15 cellular contexts compared by ENCODE assay signal in the genomic region with DNA sequence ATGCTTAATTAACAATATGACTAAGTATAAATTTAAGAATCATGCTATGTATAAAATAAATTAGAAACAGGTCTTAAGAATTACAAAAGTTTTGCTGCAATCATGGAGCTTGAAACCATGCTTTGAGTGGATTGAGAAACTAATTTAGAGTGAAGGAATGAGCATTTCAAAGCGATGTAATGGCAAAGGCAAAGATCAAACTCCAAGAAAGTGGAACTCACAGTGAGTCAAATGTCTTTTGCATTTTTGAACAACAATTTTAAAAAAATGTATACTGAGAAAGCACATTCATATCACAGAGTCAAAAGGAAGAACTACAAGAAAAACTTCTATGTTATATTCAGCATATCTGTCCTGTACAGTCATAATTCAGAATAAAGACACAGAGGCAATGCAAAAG. TPM values are rescaled to one million over a fixed set of nuclear protein-coding genes. Genes with fewer than 3 reads are reported as not detected.
A peak's percentile ranks its signal among the peaks of the same experiment; 100 is the strongest.
DNase-seq lines count a peak whose midpoint lies in the region; ATAC-seq lines count a peak whose summit lies in the region.
"Had no signal": no experiment of that assay in that cellular context is flagged by ENCODE, and none has a peak within 500 bp of the region (broad histone marks: within the 10 kb centered on the region; RNA-seq: fewer than 3 reads in every experiment).

No MANE protein-coding gene starts in this region.

- H3K4me3 Mint-ChIP-seq in activated T-cell treated with anti-CD3 and anti-CD28 coated beads, Interleukin-2, amount 50 U/mL, for 4 hours, result peak overlapping the region; percentile 71
- peak overlapping the region; percentile 28 to 84 (median 77) for H3K4me3 Mint-ChIP-seq in CD8-positive, alpha-beta memory T cell
- peak overlapping the region; percentile 68 for H3K4me3 Mint-ChIP-seq in activated T-helper 2 cell treated with anti-CD3 and anti-CD28 coated beads, Interferon-gamma antibody, Interleukin-2, Interleukin-4, amounts not matched to agents 10 μg/mL and 5 μg/mL and 100 μg/mL, durations not matched to agents 14 hours and 24 hours and 36 hours (ENCODE audit: low read depth)
- peak overlapping the region in 9 of 10 donors; percentile 32 to 88 (median 62) for H3K4me3 Mint-ChIP-seq in naive thymus-derived CD4-positive, alpha-beta T cell
- H3K4me3 Mint-ChIP-seq: WTC11 had no signal

- DNase-seq in activated T-cell treated with anti-CD3 and anti-CD28 coated beads, Interleukin-2, amount 50 U/mL, for 4 hours, result no peak
- DNase-seq in activated T-cell treated with anti-CD3 and anti-CD28 coated beads for 4 hours, result no peak
- no peak for DNase-seq in CD8-positive, alpha-beta memory T cell
- DNase-seq in activated T-helper 2 cell treated with anti-CD3 and anti-CD28 coated beads, Interferon-gamma antibody, Interleukin-2, Interleukin-4, amounts not matched to agents 10 μg/mL and 5 μg/mL and 100 μg/mL, durations not matched to agents 14 hours and 24 hours and 36 hours (ENCODE audit: low spot score), result no peak
- no peak for DNase-seq in naive thymus-derived CD4-positive, alpha-beta T cell
- DNase-seq in NCI-H345 (lab: John Stamatoyannopoulos, UW), result no peak
- no peak for DNase-seq in NK-92 treated with Interleukin-12 subunit alpha and Interleukin-12 subunit beta, amount 100 ng/mL, for 24 hours (lab: John Stamatoyannopoulos, UW)
- DNase-seq in HuH-7.5 (ENCODE audit: low spot score), result no peak
- DNase-seq: GDM1; NCI-H1694; pancreas; stimulated activated CD4-positive, alpha-beta T cell treated with anti-CD3 and anti-CD28 coated beads, Interleukin-4, amount 100 ng/mL, for 1 hour had no signal

- H3K4me1 ChIP-seq in CD8-positive, alpha-beta memory T cell (ENCODE audit: insufficient read depth, low read length), result peaks cover 85% of the 10 kb centered on the region
- peaks cover 50 to 62% of the 10 kb centered on the region in 2 donors for H3K4me1 ChIP-seq in naive thymus-derived CD4-positive, alpha-beta T cell (ENCODE audit: control insufficient read depth in 2 of 2, insufficient read depth in 2 of 2, low read length in 2 of 2)

- H3K9me3 Mint-ChIP-seq in activated T-cell treated with anti-CD3 and anti-CD28 coated beads, Interleukin-2, amount 50 U/mL, for 4 hours, result no peaks in the 10 kb centered on the region
- H3K9me3 Mint-ChIP-seq in CD8-positive, alpha-beta memory T cell, result no peaks in the 10 kb centered on the region
- H3K9me3 Mint-ChIP-seq in activated T-helper 2 cell treated with anti-CD3 and anti-CD28 coated beads, Interferon-gamma antibody, Interleukin-2, Interleukin-4, amounts not matched to agents 10 μg/mL and 5 μg/mL and 100 μg/mL, durations not matched to agents 14 hours and 24 hours and 36 hours, result no peaks in the 10 kb centered on the region
- peaks cover 0 to 1% (median 0%) of the 10 kb centered on the region in 11 donors for H3K9me3 Mint-ChIP-seq in naive thymus-derived CD4-positive, alpha-beta T cell
- H3K9me3 Mint-ChIP-seq: WTC11 had no signal

- no peak overlapping the region for H3K4me3 ChIP-seq in CD8-positive, alpha-beta memory T cell (ENCODE audit: low read length)
- H3K4me3 ChIP-seq in naive thymus-derived CD4-positive, alpha-beta T cell (ENCODE audit: low read length), result no peak overlapping the region
- H3K4me3 ChIP-seq: pancreas had no signal

- CTCF ChIA-PET in CD8-positive, alpha-beta memory T cell (lab: Charles Lee), result interaction anchor here (3.3 to 8.4 kb wide), 3 partner anchors 13 to 44 kb away, joined by 15 to 72 read pairs (median 46); no protein-coding TSS in a partner anchor
- CTCF ChIA-PET in naive thymus-derived CD4-positive, alpha-beta T cell (lab: Charles Lee), result interaction anchor here (0.6 to 2.6 kb wide), 5 partner anchors 9 to 131 kb away, joined by 3 to 6 read pairs (median 4); no protein-coding TSS in a partner anchor

- no peaks in the 10 kb centered on the region for H3K9me3 ChIP-seq in CD8-positive, alpha-beta memory T cell (ENCODE audit: low read length)
- H3K9me3 ChIP-seq in naive thymus-derived CD4-positive, alpha-beta T cell (ENCODE audit: control insufficient read depth in 2 of 3, low read length in 3 of 3), result no peaks in the 10 kb centered on the region
- H3K9me3 ChIP-seq: pancreas had no signal

- H3K27me3 Mint-ChIP-seq in activated T-cell treated with anti-CD3 and anti-CD28 coated beads, Interleukin-2, amount 50 U/mL, for 4 hours (ENCODE audit: low read depth), result no peaks in the 10 kb centered on the region
- H3K27me3 Mint-ChIP-seq in CD8-positive, alpha-beta memory T cell, result no peaks in the 10 kb centered on the region
- no peaks in the 10 kb centered on the region for H3K27me3 Mint-ChIP-seq in activated T-helper 2 cell treated with anti-CD3 and anti-CD28 coated beads, Interferon-gamma antibody, Interleukin-2, Interleukin-4, amounts not matched to agents 10 μg/mL and 5 μg/mL and 100 μg/mL, durations not matched to agents 14 hours and 24 hours and 36 hours (ENCODE audit: low read depth)
- H3K27me3 Mint-ChIP-seq in naive thymus-derived CD4-positive, alpha-beta T cell, result no peaks in the 10 kb centered on the region

- H3K36me3 Mint-ChIP-seq in activated T-cell treated with anti-CD3 and anti-CD28 coated beads, Interleukin-2, amount 50 U/mL, for 4 hours (ENCODE audit: insufficient read depth), result peaks cover 5% of the 10 kb centered on the region
- H3K36me3 Mint-ChIP-seq in CD8-positive, alpha-beta memory T cell, result peaks cover 2 to 6% (median 4%) of the 10 kb centered on the region in 3 donors
- peaks cover 28% of the 10 kb centered on the region for H3K36me3 Mint-ChIP-seq in activated T-helper 2 cell treated with anti-CD3 and anti-CD28 coated beads, Interferon-gamma antibody, Interleukin-2, Interleukin-4, amounts not matched to agents 10 μg/mL and 5 μg/mL and 100 μg/mL, durations not matched to agents 14 hours and 24 hours and 36 hours (ENCODE audit: low read depth)
- peaks cover 0 to 34% (median 0%) of the 10 kb centered on the region in 5 donors for H3K36me3 Mint-ChIP-seq in naive thymus-derived CD4-positive, alpha-beta T cell
- H3K36me3 Mint-ChIP-seq: WTC11 had no signal

- no peaks in the 10 kb centered on the region for H3K36me3 ChIP-seq in CD8-positive, alpha-beta memory T cell (ENCODE audit: insufficient read depth, low read length)
- H3K36me3 ChIP-seq in naive thymus-derived CD4-positive, alpha-beta T cell (ENCODE audit: control insufficient read depth in 2 of 3, insufficient read depth in 3 of 3, low read length in 3 of 3), result no peaks in the 10 kb centered on the region
- H3K36me3 ChIP-seq: pancreas had no signal

- no peak overlapping the region for H3K27ac ChIP-seq in CD8-positive, alpha-beta memory T cell (ENCODE audit: low read depth, low read length)
- peak overlapping the region; percentile 80 for H3K27ac ChIP-seq in naive thymus-derived CD4-positive, alpha-beta T cell (ENCODE audit: low read depth, low read length)

- ATAC-seq in activated T-cell treated with anti-CD3 and anti-CD28 coated beads, Interleukin-2, amount 50 U/mL, for 4 hours, result peak; percentile 33 to 46
- ATAC-seq in naive thymus-derived CD4-positive, alpha-beta T cell, result no peak
- ATAC-seq: left lobe of liver, pancreas, Right ventricle myocardium inferior, WTC11 had no signal

- H3K27me3 ChIP-seq in CD8-positive, alpha-beta memory T cell (ENCODE audit: insufficient read depth, low read length, poor library complexity, severe bottlenecking), result no peaks in the 10 kb centered on the region
- H3K27me3 ChIP-seq in naive thymus-derived CD4-positive, alpha-beta T cell (ENCODE audit: control insufficient read depth in 2 of 2, insufficient read depth in 2 of 2, low read length in 2 of 2), result no peaks in the 10 kb centered on the region
- H3K27me3 ChIP-seq: pancreas had no signal

- H3K4me1 Mint-ChIP-seq in activated T-cell treated with anti-CD3 and anti-CD28 coated beads, Interleukin-2, amount 50 U/mL, for 4 hours (ENCODE audit: low read depth), result peaks cover 87% of the 10 kb centered on the region
- H3K4me1 Mint-ChIP-seq in CD8-positive, alpha-beta memory T cell, result peaks cover 79 to 98% (median 97%) of the 10 kb centered on the region in 3 donors
- peaks cover 73% of the 10 kb centered on the region for H3K4me1 Mint-ChIP-seq in activated T-helper 2 cell treated with anti-CD3 and anti-CD28 coated beads, Interferon-gamma antibody, Interleukin-2, Interleukin-4, amounts not matched to agents 10 μg/mL and 5 μg/mL and 100 μg/mL, durations not matched to agents 14 hours and 24 hours and 36 hours (ENCODE audit: low read depth)
- H3K4me1 Mint-ChIP-seq in naive thymus-derived CD4-positive, alpha-beta T cell, result peaks cover 54 to 100% (median 82%) of the 10 kb centered on the region in 7 donors

- intact Hi-C loops in activated T-helper 2 cell treated with anti-CD3 and anti-CD28 coated beads, Interferon-gamma antibody, Interleukin-2, Interleukin-4, amounts not matched to agents 10 μg/mL and 5 μg/mL and 100 μg/mL, durations not matched to agents 14 hours and 24 hours and 36 hours (cut with micrococcal nuclease), result loop anchor here (2.0 to 5.0 kb wide), 2 partner anchors 16 to 131 kb away; no protein-coding TSS in a partner anchor
- intact Hi-C loops in naive thymus-derived CD4-positive, alpha-beta T cell (cut with micrococcal nuclease), result loop anchor here (5.0 to 10.0 kb wide), 4 partner anchors 479 to 1016 kb away; a partner anchor contains a TSS

- peak overlapping the region; percentile 64 to 100 (median 96) for H3K27ac Mint-ChIP-seq in CD8-positive, alpha-beta memory T cell
- H3K27ac Mint-ChIP-seq in activated T-helper 2 cell treated with anti-CD3 and anti-CD28 coated beads, Interferon-gamma antibody, Interleukin-2, Interleukin-4, amounts not matched to agents 10 μg/mL and 5 μg/mL and 100 μg/mL, durations not matched to agents 14 hours and 24 hours and 36 hours, result peak overlapping the region; percentile 90
- peak overlapping the region; percentile 87 to 98 (median 92) for H3K27ac Mint-ChIP-seq in naive thymus-derived CD4-positive, alpha-beta T cell
- H3K27ac Mint-ChIP-seq: WTC11 had no signal

- POLR2A ChIA-PET in CD8-positive, alpha-beta memory T cell (lab: Charles Lee), result interaction anchor here (3.0 to 3.5 kb wide), 2 partner anchors 11 to 18 kb away, joined by 12 to 35 read pairs; no protein-coding TSS in a partner anchor
- POLR2A ChIA-PET in naive thymus-derived CD4-positive, alpha-beta T cell (lab: Charles Lee), result interaction anchor here (0.8 to 4.0 kb wide), 6 partner anchors 13 to 42 kb away, joined by 3 to 28 read pairs (median 4); no protein-coding TSS in a partner anchor

RNA-seq across cellular contexts. Expression of a gene that starts 6.6 kb away (rescaled TPM):
- 10 to 100 TPM in 2 of 3 donors, 1 to 10 TPM in 1; 7.4 to 13.2 (median 10.6) TPM for total RNA-seq in activated T-cell treated with anti-CD3 and anti-CD28 coated beads, Interleukin-2, amount 50 U/mL, for 4 hours
- total RNA-seq in CD8-positive, alpha-beta memory T cell, result 10 to 100 TPM; 15.6 to 16.2 TPM
- 16.5 TPM for polyA plus RNA-seq in CD8-positive, alpha-beta memory T cell
- 10.7 and 11.6 TPM in 2 replicates for total RNA-seq in activated T-helper 2 cell treated with anti-CD3 and anti-CD28 coated beads, Interferon-gamma antibody, Interleukin-2, Interleukin-4, amounts not matched to agents 10 μg/mL and 5 μg/mL and 100 μg/mL, durations not matched to agents 14 hours and 24 hours and 36 hours
- 10 to 100 TPM; 10.2 to 55.5 (median 24.8) TPM for total RNA-seq in naive thymus-derived CD4-positive, alpha-beta T cell
- polyA plus RNA-seq in naive thymus-derived CD4-positive, alpha-beta T cell, result 1 to 10 TPM; 7.3 to 8.1 TPM
